8 cellular contexts compared by ENCODE assay signal in genomic region chr5:177133845-177134652, GRCh38. TPM values are rescaled to one million over a fixed set of nuclear protein-coding genes. Genes with fewer than 3 reads are reported as not detected.
DNase-seq lines count a peak whose midpoint lies in the region; ATAC-seq and TF ChIP-seq lines count a peak whose summit lies in the region.

No MANE protein-coding gene starts in this region.

- TF ChIP-seq CTCF in AG09309 (IDR thresholded peaks at IDR 0.05; ENCODE audit: control insufficient read depth, insufficient read depth, low read depth, low read length, missing control alignments) (no peak), RWPE2 (IDR thresholded peaks at IDR 0.05; ENCODE audit: poor library complexity, severe bottlenecking) (no peak), right atrium auricular region (IDR thresholded peaks at IDR 0.05) (no peak), prostate gland (IDR thresholded peaks at IDR 0.05) (no peak)

- no peaks in the 10 kb centered on the region for H3K27me3 Mint-ChIP-seq in activated naive CD8-positive, alpha-beta T cell treated with anti-CD3 and anti-CD28 coated beads, Interleukin-2, amount 50 U/mL, for 24 hours

- H3K9me3 ChIP-seq in RWPE2 (ENCODE audit: severe bottlenecking) (no peaks in the 10 kb centered on the region), right atrium auricular region (no peaks in the 10 kb centered on the region), prostate gland (no peaks in the 10 kb centered on the region)

- H3K4me1 ChIP-seq in RWPE2 (ENCODE audit: insufficient read depth, poor library complexity, severe bottlenecking) (peaks cover 28% of the 10 kb centered on the region), right atrium auricular region (peaks cover 0 to 46% of the 10 kb centered on the region in 2 donors), prostate gland (replicated peaks) (peaks cover 9% of the 10 kb centered on the region)

- H3K4me3 ChIP-seq in AG09309 (ENCODE audit: control insufficient read depth, low read depth, low read length) (peak overlapping the region; percentile 53), RWPE2 (ENCODE audit: severe bottlenecking) (peak overlapping the region; percentile 51), right atrium auricular region (peak overlapping the region; percentile 74 to 76), prostate gland (peak overlapping the region; percentile 74)

- peaks cover 43% of the 10 kb centered on the region for H3K4me1 Mint-ChIP-seq in activated naive CD8-positive, alpha-beta T cell treated with anti-CD3 and anti-CD28 coated beads, Interleukin-2, amount 50 U/mL, for 24 hours

- ATAC-seq in GM18909 (IDR thresholded peaks at IDR 0.05; ENCODE audit: poor library complexity, unreplicated experiment) (peak; percentile 37), HG03135 (IDR thresholded peaks at IDR 0.05; ENCODE audit: unreplicated experiment) (peak; percentile 31), RWPE2 (ENCODE audit: low read depth) (peak; percentile 61)
- peak; percentile 21 for ATAC-seq in activated naive CD8-positive, alpha-beta T cell treated with anti-CD3 and anti-CD28 coated beads, Interleukin-2, amount 50 U/mL, for 24 hours

- WGBS in prostate gland = 1% methylated on average over 68 of the region's 84 CpGs

- H3K4me3 Mint-ChIP-seq in activated naive CD8-positive, alpha-beta T cell treated with anti-CD3 and anti-CD28 coated beads, Interleukin-2, amount 50 U/mL, for 24 hours = peak overlapping the region; percentile 88

- H3K27ac Mint-ChIP-seq in activated naive CD8-positive, alpha-beta T cell treated with anti-CD3 and anti-CD28 coated beads, Interleukin-2, amount 50 U/mL, for 24 hours = peak overlapping the region; percentile 88

- intact Hi-C loops in prostate gland (cut with DNase I) = loop anchor here (5.0 kb wide), 1 partner anchor 233 kb away; no protein-coding TSS in a partner anchor

- DNase-seq in AG09309 (ENCODE audit: low read depth) = no peak
- DNase-seq in RWPE2 (ENCODE audit: low spot score) = peak; percentile 70
- DNase-seq in activated naive CD8-positive, alpha-beta T cell treated with anti-CD3 and anti-CD28 coated beads, Interleukin-2, amount 50 U/mL, for 24 hours = peak; percentile 46
- DNase-seq in right atrium auricular region (ENCODE audit: low spot score) = no peak
- DNase-seq in prostate gland (ENCODE audit: low spot score) = no peak
- no peak for DNase-seq in amniotic stem cell (lab: John Stamatoyannopoulos, UW)

- no peak for TF ChIP-seq POLR2A in prostate gland (IDR thresholded peaks at IDR 0.05)

- H3K27me3 ChIP-seq in RWPE2 (ENCODE audit: insufficient read depth, poor library complexity, severe bottlenecking) = no peaks in the 10 kb centered on the region
- no peaks in the 10 kb centered on the region for H3K27me3 ChIP-seq in right atrium auricular region
- H3K27me3 ChIP-seq in prostate gland (replicated peaks; ENCODE audit: insufficient read depth) = no peaks in the 10 kb centered on the region

- H3K27ac ChIP-seq in RWPE2 (ENCODE audit: poor library complexity, severe bottlenecking) (peak overlapping the region; percentile 57), right atrium auricular region (peak overlapping the region; percentile 91 to 96), prostate gland (peak overlapping the region; percentile 86 to 91)

- H3K9me3 Mint-ChIP-seq in activated naive CD8-positive, alpha-beta T cell treated with anti-CD3 and anti-CD28 coated beads, Interleukin-2, amount 50 U/mL, for 24 hours = no peaks in the 10 kb centered on the region

- peaks cover 30% of the 10 kb centered on the region for H3K36me3 Mint-ChIP-seq in activated naive CD8-positive, alpha-beta T cell treated with anti-CD3 and anti-CD28 coated beads, Interleukin-2, amount 50 U/mL, for 24 hours (ENCODE audit: low read depth)

- H3K36me3 ChIP-seq in RWPE2 (ENCODE audit: low read depth) = peaks cover 42% of the 10 kb centered on the region
- peaks cover 29% of the 10 kb centered on the region for H3K36me3 ChIP-seq in right atrium auricular region
- no peaks in the 10 kb centered on the region for H3K36me3 ChIP-seq in prostate gland

RNA-seq across cellular contexts. Expression of gene NSD1, which starts 0.5 kb away (rescaled TPM):
- total RNA-seq in right atrium auricular region = 10 to 100 TPM; 25.4 to 26.7 TPM
- total RNA-seq in prostate gland = 10 to 100 TPM; 37.2 to 53.9 TPM

RNA-seq across cellular contexts. Expression of gene FGFR4, which starts 47.3 kb away (rescaled TPM):
- 1 to 10 TPM in 1 of 2 donors, under 1 TPM in 1; 0.48 to 1.5 TPM for total RNA-seq in right atrium auricular region
- 1 to 10 TPM; 2.2 to 7.1 TPM for total RNA-seq in prostate gland

Comparison
In these comparisons a context has a peak if more than half of its experiments do, and no peak if none do; other contexts are left out.
1. DNase-seq: peak in RWPE2 (single experiment) and activated naive CD8-positive, alpha-beta T cell treated with anti-CD3 and anti-CD28 coated beads, Interleukin-2, amount 50 U/mL, for 24 hours (single experiment); none in AG09309 (single experiment), right atrium auricular region (single experiment), prostate gland (single experiment) and amniotic stem cell (single experiment).
2. Peak in every context shown above with its lines, with median percentiles within 50 percentile points of each other: H3K4me3 ChIP-seq, ATAC-seq and H3K27ac ChIP-seq.